Comparison of ENCODE assay signal across 3 cellular contexts in the genomic region with DNA sequence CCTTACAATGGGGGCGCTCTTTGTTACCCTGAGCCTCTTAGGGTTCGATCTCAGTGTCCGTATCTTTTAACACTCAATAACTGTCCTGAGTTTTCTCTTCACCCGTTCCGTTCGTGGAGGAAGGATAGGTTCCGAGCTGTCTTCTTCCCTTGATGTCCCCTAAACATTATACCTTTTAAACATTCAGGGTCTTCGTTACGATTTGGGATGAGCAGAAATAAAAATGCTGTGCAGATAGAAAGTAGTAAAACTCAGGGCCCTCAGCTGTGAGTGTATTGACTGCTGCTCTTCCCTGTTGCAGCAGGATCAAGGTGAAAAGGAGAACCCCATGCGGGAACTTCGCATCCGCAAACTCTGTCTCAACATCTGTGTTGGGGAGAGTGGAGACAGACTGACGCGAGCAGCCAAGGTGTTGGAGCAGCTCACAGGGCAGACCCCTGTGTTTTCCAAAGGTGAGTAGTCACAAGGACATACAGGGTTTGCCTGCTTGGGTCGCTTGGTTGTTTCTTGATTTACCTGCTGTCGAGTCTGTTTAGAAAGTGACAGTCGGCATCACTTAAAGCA.
A peak's percentile ranks its signal among the peaks of the same experiment; 100 is the strongest.
TF ChIP-seq lines count a peak whose summit lies in the region.

No MANE protein-coding gene starts in this region.

TF ChIP-seq in A549, 52 proteins besides CTCF, POLR2A, EP300 and RAD21:
- TF ChIP-seq JUNB (IDR thresholded peaks at IDR 0.05) = no peak
- TF ChIP-seq HDAC2 (IDR thresholded peaks at IDR 0.05) = no peak
- no peak for TF ChIP-seq KDM1A (IDR thresholded peaks at IDR 0.05; ENCODE audit: low read depth)
- TF ChIP-seq, protein P1, sequence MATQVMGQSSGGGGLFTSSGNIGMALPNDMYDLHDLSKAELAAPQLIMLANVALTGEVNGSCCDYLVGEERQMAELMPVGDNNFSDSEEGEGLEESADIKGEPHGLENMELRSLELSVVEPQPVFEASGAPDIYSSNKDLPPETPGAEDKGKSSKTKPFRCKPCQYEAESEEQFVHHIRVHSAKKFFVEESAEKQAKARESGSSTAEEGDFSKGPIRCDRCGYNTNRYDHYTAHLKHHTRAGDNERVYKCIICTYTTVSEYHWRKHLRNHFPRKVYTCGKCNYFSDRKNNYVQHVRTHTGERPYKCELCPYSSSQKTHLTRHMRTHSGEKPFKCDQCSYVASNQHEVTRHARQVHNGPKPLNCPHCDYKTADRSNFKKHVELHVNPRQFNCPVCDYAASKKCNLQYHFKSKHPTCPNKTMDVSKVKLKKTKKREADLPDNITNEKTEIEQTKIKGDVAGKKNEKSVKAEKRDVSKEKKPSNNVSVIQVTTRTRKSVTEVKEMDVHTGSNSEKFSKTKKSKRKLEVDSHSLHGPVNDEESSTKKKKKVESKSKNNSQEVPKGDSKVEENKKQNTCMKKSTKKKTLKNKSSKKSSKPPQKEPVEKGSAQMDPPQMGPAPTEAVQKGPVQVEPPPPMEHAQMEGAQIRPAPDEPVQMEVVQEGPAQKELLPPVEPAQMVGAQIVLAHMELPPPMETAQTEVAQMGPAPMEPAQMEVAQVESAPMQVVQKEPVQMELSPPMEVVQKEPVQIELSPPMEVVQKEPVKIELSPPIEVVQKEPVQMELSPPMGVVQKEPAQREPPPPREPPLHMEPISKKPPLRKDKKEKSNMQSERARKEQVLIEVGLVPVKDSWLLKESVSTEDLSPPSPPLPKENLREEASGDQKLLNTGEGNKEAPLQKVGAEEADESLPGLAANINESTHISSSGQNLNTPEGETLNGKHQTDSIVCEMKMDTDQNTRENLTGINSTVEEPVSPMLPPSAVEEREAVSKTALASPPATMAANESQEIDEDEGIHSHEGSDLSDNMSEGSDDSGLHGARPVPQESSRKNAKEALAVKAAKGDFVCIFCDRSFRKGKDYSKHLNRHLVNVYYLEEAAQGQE (IDR thresholded peaks at IDR 0.05) = no peak
- no peak for TF ChIP-seq CBX8 (IDR thresholded peaks at IDR 0.05)
- no peak for TF ChIP-seq NFE2L2 (conservative IDR thresholded peaks at IDR 0.05; ENCODE audit: low read length)
- no peak for TF ChIP-seq CEBPB (IDR thresholded peaks at IDR 0.05)
- TF ChIP-seq ZNF302 (CRISPR knock-in tag; IDR thresholded peaks at IDR 0.05) = no peak
- TF ChIP-seq CBX2 (IDR thresholded peaks at IDR 0.05; ENCODE audit: borderline replicate concordance, low read depth) = no peak
- no peak for TF ChIP-seq CHD2 (IDR thresholded peaks at IDR 0.05; ENCODE audit: low read length, partially characterized antibody)
- TF ChIP-seq FOSL2 (IDR thresholded peaks at IDR 0.05) = no peak
- TF ChIP-seq FOSL2 (CRISPR knock-in tag; IDR thresholded peaks at IDR 0.05) = no peak
- TF ChIP-seq ZSCAN20 (CRISPR knock-in tag; IDR thresholded peaks at IDR 0.05) = no peak
- no peak for TF ChIP-seq RCOR1 (IDR thresholded peaks at IDR 0.05; ENCODE audit: low read depth, low read length)
- TF ChIP-seq EHF (CRISPR knock-in tag; IDR thresholded peaks at IDR 0.05) = no peak
- TF ChIP-seq, protein P2, sequence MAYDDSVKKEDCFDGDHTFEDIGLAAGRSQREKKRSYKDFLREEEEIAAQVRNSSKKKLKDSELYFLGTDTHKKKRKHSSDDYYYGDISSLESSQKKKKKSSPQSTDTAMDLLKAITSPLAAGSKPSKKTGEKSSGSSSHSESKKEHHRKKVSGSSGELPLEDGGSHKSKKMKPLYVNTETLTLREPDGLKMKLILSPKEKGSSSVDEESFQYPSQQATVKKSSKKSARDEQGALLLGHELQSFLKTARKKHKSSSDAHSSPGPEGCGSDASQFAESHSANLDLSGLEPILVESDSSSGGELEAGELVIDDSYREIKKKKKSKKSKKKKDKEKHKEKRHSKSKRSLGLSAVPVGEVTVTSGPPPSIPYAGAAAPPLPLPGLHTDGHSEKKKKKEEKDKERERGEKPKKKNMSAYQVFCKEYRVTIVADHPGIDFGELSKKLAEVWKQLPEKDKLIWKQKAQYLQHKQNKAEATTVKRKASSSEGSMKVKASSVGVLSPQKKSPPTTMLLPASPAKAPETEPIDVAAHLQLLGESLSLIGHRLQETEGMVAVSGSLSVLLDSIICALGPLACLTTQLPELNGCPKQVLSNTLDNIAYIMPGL (CRISPR knock-in tag; IDR thresholded peaks at IDR 0.05; ENCODE audit: borderline replicate concordance) = no peak

TF ChIP-seq in HEK293, 187 proteins besides CTCF, POLR2A, EP300 and RAD21:
- TF ChIP-seq ZNF670 (tag by site-specific recombination; IDR thresholded peaks at IDR 0.05; ENCODE audit: low read depth) = no peak
- TF ChIP-seq, protein P3, sequence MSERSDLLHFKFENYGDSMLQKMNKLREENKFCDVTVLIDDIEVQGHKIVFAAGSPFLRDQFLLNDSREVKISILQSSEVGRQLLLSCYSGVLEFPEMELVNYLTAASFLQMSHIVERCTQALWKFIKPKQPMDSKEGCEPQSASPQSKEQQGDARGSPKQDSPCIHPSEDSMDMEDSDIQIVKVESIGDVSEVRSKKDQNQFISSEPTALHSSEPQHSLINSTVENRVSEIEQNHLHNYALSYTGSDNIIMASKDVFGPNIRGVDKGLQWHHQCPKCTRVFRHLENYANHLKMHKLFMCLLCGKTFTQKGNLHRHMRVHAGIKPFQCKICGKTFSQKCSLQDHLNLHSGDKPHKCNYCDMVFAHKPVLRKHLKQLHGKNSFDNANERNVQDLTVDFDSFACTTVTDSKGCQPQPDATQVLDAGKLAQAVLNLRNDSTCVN (tag by site-specific recombination; optimal IDR thresholded peaks at IDR 0.05) = peak; percentile 4
TF ChIP-seq in HEK293: peak in this region for 1.

TF ChIP-seq in GM12878, 131 proteins besides CTCF, POLR2A, EP300 and RAD21:
- TF ChIP-seq ATF7 (IDR thresholded peaks at IDR 0.05; ENCODE audit: low read depth) (no peak), SMAD1 (IDR thresholded peaks at IDR 0.05; ENCODE audit: low read depth, partially characterized antibody) (peak; percentile 13)
TF ChIP-seq in GM12878: peak in this region for 1.
